In genomic region chr22:25109878-25110595, GRCh38 we compare ENCODE assay signal across 10 cellular contexts.
DNase-seq lines count a peak whose midpoint lies in the region; ATAC-seq, FAIRE-seq and TF ChIP-seq lines count a peak whose summit lies in the region.
"Had no signal": no experiment of that assay in that cellular context is flagged by ENCODE, and none has a peak within 500 bp of the region (broad histone marks: within the 10 kb centered on the region; RNA-seq: fewer than 3 reads in every experiment).

No MANE protein-coding gene starts in this region.

- peak overlapping the region; percentile 90 for H2BK12ac ChIP-seq in H1 (ENCODE audit: low read depth, low read length)

- H4K20me1 ChIP-seq in H1 (replicated peaks in 1 of 2; ENCODE audit: control insufficient read depth in 1 of 2, insufficient read depth in 2 of 2, low read length in 2 of 2) (no peaks in the 10 kb centered on the region), OCI-LY7 (ENCODE audit: insufficient read depth, low read length) (no peaks in the 10 kb centered on the region)

- H4K91ac ChIP-seq in H1 (replicated peaks; ENCODE audit: insufficient read length, low read length): no peak overlapping the region

- H3K27ac ChIP-seq in CD4-positive, alpha-beta memory T cell (ENCODE audit: low read depth, low read length): no peak overlapping the region
- H3K27ac ChIP-seq in H1 (ENCODE audit: low read depth, low read length) (peak overlapping the region; percentile 73; the same call in 1 of the 2 replicates), OCI-LY7 (ENCODE audit: low read depth, low read length, poor library complexity, severe bottlenecking) (no peak overlapping the region), Peyer's patch (peak overlapping the region in 1 of 4 donors; percentile 69)
- H3K27ac ChIP-seq: SJSA1 had no signal

- H3K36me3 Mint-ChIP-seq in CD4-positive, alpha-beta memory T cell: no peaks in the 10 kb centered on the region
- no peaks in the 10 kb centered on the region for H3K36me3 Mint-ChIP-seq in neural crest cell (ENCODE audit: low read depth)

- H4K5ac ChIP-seq in H1 (ENCODE audit: insufficient read length, low read depth, low read length): no peak overlapping the region

- no peak overlapping the region for H3K4ac ChIP-seq in H1 (replicated peaks; ENCODE audit: insufficient read length, low read depth, low read length)

- no peak overlapping the region for H3K18ac ChIP-seq in H1 (ENCODE audit: extremely low read depth, low read length)

- H3K4me2 ChIP-seq in H1 (ENCODE audit: insufficient read depth in 1 of 2, low read depth in 2 of 2, low read length in 2 of 2) (peak overlapping the region; percentile 94 to 98), OCI-LY7 (ENCODE audit: low read length) (no peak overlapping the region)

- no peak for TF ChIP-seq RAD21 in H1 (IDR thresholded peaks at IDR 0.05 in 1 of 2, conservative IDR thresholded peaks at IDR 0.05 in 1 of 2; ENCODE audit: low read depth in 2 of 2, low read length in 2 of 2)

- no peaks in the 10 kb centered on the region for H3K27me3 Mint-ChIP-seq in CD4-positive, alpha-beta memory T cell
- peaks cover 3% of the 10 kb centered on the region for H3K27me3 Mint-ChIP-seq in neural crest cell (ENCODE audit: low read depth)

- TF ChIP-seq CTCF in H1 (IDR thresholded peaks at IDR 0.05; ENCODE audit: control extremely low read depth in 1 of 3, insufficient read depth in 1 of 3, low read depth in 1 of 3, low read length in 3 of 3) (no peak), neural crest cell (conservative IDR thresholded peaks at IDR 0.05) (no peak), OCI-LY7 (conservative IDR thresholded peaks at IDR 0.05; ENCODE audit: low read length) (no peak), Peyer's patch (IDR thresholded peaks at IDR 0.05) (no peak)

- peaks cover 6 to 20% (median 13%) of the 10 kb centered on the region in 4 donors for H3K4me1 Mint-ChIP-seq in CD4-positive, alpha-beta memory T cell
- H3K4me1 Mint-ChIP-seq in neural crest cell: peaks cover 40% of the 10 kb centered on the region

- H3K4me3 ChIP-seq in CD4-positive, alpha-beta memory T cell (ENCODE audit: low read length in 2 of 2): no peak overlapping the region
- H3K4me3 ChIP-seq in H1 (ENCODE audit: extremely low read depth in 1 of 4, insufficient read depth in 2 of 4, low read depth in 3 of 4, low read length in 4 of 4) (peak overlapping the region in 2 of 4 experiments; percentile 62 to 69; a peak in 2 of 8 replicates), OCI-LY7 (ENCODE audit: low read depth, low read length, poor library complexity, severe bottlenecking) (no peak overlapping the region), Peyer's patch (no peak overlapping the region)

- H3K56ac ChIP-seq in H1 (replicated peaks; ENCODE audit: insufficient read length, low read depth, low read length): no peak overlapping the region

- FAIRE-seq in H1 (lab: Jason Lieb, UNC): no peak
- FAIRE-seq: D721Med had no signal

- TF ChIP-seq POLR2A in H1 (IDR thresholded peaks at IDR 0.05; ENCODE audit: control extremely low read depth in 1 of 2, low read depth in 2 of 2, low read length in 2 of 2) (no peak), Peyer's patch (IDR thresholded peaks at IDR 0.05) (no peak)

- no peak overlapping the region for H2AFZ ChIP-seq in H1 (ENCODE audit: low read length)
- H2AFZ ChIP-seq in OCI-LY7 (ENCODE audit: low read length): no peak overlapping the region

- peaks cover 7% of the 10 kb centered on the region for H3K23me2 ChIP-seq in H1 (ENCODE audit: low read depth, low read length)

- H3K36me3 ChIP-seq in CD4-positive, alpha-beta memory T cell (ENCODE audit: insufficient read depth, low read length): no peaks in the 10 kb centered on the region
- H3K36me3 ChIP-seq in H1 (ENCODE audit: control insufficient read depth in 2 of 4, insufficient read depth in 4 of 4, low read length in 3 of 4) (no peaks in the 10 kb centered on the region; a peak in 1 of 8 replicates), OCI-LY7 (ENCODE audit: insufficient read depth, low read length) (no peaks in the 10 kb centered on the region), Peyer's patch (no peaks in the 10 kb centered on the region)
- H3K36me3 ChIP-seq: SJSA1 had no signal

- TF ChIP-seq EP300 in H1 (IDR thresholded peaks at IDR 0.05; ENCODE audit: borderline replicate concordance in 1 of 2, low read depth in 2 of 2, low read length in 2 of 2): no peak

- BruUV-seq in OCI-LY7 (replicated peaks; lab: Mats Ljungman, UMichigan): no TSS peak

- no peak overlapping the region for H3K23ac ChIP-seq in H1 (ENCODE audit: insufficient read length)

- no peak overlapping the region for H2BK5ac ChIP-seq in H1 (ENCODE audit: low read depth, low read length)

- no peak overlapping the region; a peak in 1 of 7 replicates for H3K9ac ChIP-seq in H1 (replicated peaks in 1 of 4; ENCODE audit: extremely low read depth in 1 of 4, low read depth in 3 of 4, low read length in 3 of 4)

- peaks cover 0 to 4% (median 0%) of the 10 kb centered on the region in 8 donors for H3K9me3 Mint-ChIP-seq in CD4-positive, alpha-beta memory T cell
- no peaks in the 10 kb centered on the region for H3K9me3 Mint-ChIP-seq in neural crest cell

- 88% methylated on average over 6 of the region's 6 CpGs; no CpG with 5 or more reads in 1 of the 2 experiments for WGBS in H1 (ENCODE audit: extremely low coverage in 1 of 2, insufficient coverage in 1 of 2, insufficient read length in 1 of 2, insufficient replicate concordance in 2 of 2, low coverage in 1 of 2, low lambda C conversion rate in 2 of 2, missing lambda C conversion rate in 1 of 2), 2 experiments

- no peak for DNase-seq in CD4-positive, alpha-beta memory T cell
- DNase-seq in NCI-H774 (lab: John Stamatoyannopoulos, UW): peak; percentile 41
- no peak for DNase-seq in H1 (ENCODE audit: low read depth in 1 of 2, low spot score in 2 of 2)
- DNase-seq in neural crest cell (ENCODE audit: low read depth, low spot score): no peak
- no peak for DNase-seq in OCI-LY7 (ENCODE audit: low spot score)
- no peak for DNase-seq in activated effector memory CD4-positive, alpha-beta T cell treated with Interleukin-2 at 50 U/mL for 16 hours
- DNase-seq in Peyer's patch: no peak

- no peaks in the 10 kb centered on the region for H3K9me3 ChIP-seq in CD4-positive, alpha-beta memory T cell (ENCODE audit: control insufficient read depth in 1 of 2, low read length in 2 of 2)
- no peaks in the 10 kb centered on the region for H3K9me3 ChIP-seq in H1 (ENCODE audit: insufficient read depth in 2 of 2, low read depth in 1 of 2, low read length in 1 of 2)
- no peaks in the 10 kb centered on the region for H3K9me3 ChIP-seq in OCI-LY7 (ENCODE audit: low read length)
- H3K9me3 ChIP-seq in Peyer's patch: no peaks in the 10 kb centered on the region
- H3K9me3 ChIP-seq: SJSA1 had no signal

- no peaks in the 10 kb centered on the region for H3K27me3 ChIP-seq in CD4-positive, alpha-beta memory T cell (ENCODE audit: insufficient read depth, low read length)
- H3K27me3 ChIP-seq in H1 (replicated peaks in 1 of 4; ENCODE audit: control insufficient read depth in 3 of 4, extremely low read depth in 1 of 4, insufficient read depth in 3 of 4, low read length in 3 of 4) (0 out of 7 replicates have a peak, but pooled peaks cover 0 to 2% (median 0%) of the 10 kb centered on the region in 4 experiments), Peyer's patch (no peaks in the 10 kb centered on the region)

- POLR2A ChIA-PET in CD4-positive, alpha-beta memory T cell (lab: Charles Lee; ENCODE audit: partially characterized antibody): interaction anchor here (1.0 to 3.7 kb wide), 4 partner anchors 33 to 48 kb away, joined by 3 to 24 read pairs (median 7); no protein-coding TSS in a partner anchor
- POLR2A ChIA-PET in H1 (lab: Charles Lee; ENCODE audit: partially characterized antibody) (interaction anchor here (0.7 to 1.6 kb wide), 5 partner anchors 11 to 44 kb away, joined by 3 to 5 read pairs (median 4); no protein-coding TSS in a partner anchor), OCI-LY7 (lab: Charles Lee) (no interaction called here)

- no peak overlapping the region for H3K14ac ChIP-seq in H1 (ENCODE audit: insufficient read length)

- no peak for ATAC-seq in HG02885 (IDR thresholded peaks at IDR 0.05; ENCODE audit: poor library complexity, unreplicated experiment)

- peak overlapping the region; percentile 25 to 92 (median 87) for H3K4me3 Mint-ChIP-seq in CD4-positive, alpha-beta memory T cell
- H3K4me3 Mint-ChIP-seq in neural crest cell: peak overlapping the region; percentile 64

- H3K79me2 ChIP-seq in H1 (ENCODE audit: control insufficient read depth in 1 of 2, insufficient read depth in 2 of 2, low read length in 2 of 2): no peaks in the 10 kb centered on the region
- no peaks in the 10 kb centered on the region for H3K79me2 ChIP-seq in OCI-LY7 (ENCODE audit: insufficient read depth, low read depth, low read length)

- peaks cover 7% of the 10 kb centered on the region for H3K4me1 ChIP-seq in CD4-positive, alpha-beta memory T cell (ENCODE audit: insufficient read depth, low read length)
- H3K4me1 ChIP-seq in H1 (replicated peaks in 1 of 4; ENCODE audit: control insufficient read depth in 3 of 4, insufficient read depth in 4 of 4, low read length in 3 of 4): peaks cover 0 to 19% (median 9%) of the 10 kb centered on the region in 4 experiments; a peak in 6 of 7 replicates
- H3K4me1 ChIP-seq in OCI-LY7 (ENCODE audit: insufficient read depth, low read length, poor library complexity, severe bottlenecking): no peaks in the 10 kb centered on the region
- peaks cover 0 to 27% (median 3%) of the 10 kb centered on the region in 4 donors for H3K4me1 ChIP-seq in Peyer's patch

- CTCF ChIA-PET in CD4-positive, alpha-beta memory T cell (lab: Charles Lee; ENCODE audit: partially characterized antibody): interaction anchor here (0.6 to 3.4 kb wide), 9 partner anchors 10 to 62 kb away, joined by 3 to 27 read pairs (median 9); no protein-coding TSS in a partner anchor
- CTCF ChIA-PET in H1 (lab: Charles Lee; ENCODE audit: partially characterized antibody) (interaction anchor here (0.7 to 5.2 kb wide), 23 partner anchors 9 to 307 kb away, joined by 3 to 32 read pairs (median 6); no protein-coding TSS in a partner anchor), OCI-LY7 (lab: Charles Lee; ENCODE audit: unreplicated experiment) (interaction anchor here (0.5 kb wide), 1 partner anchor 53 kb away, joined by 3 read pairs; no protein-coding TSS in a partner anchor)

- no peak overlapping the region for H2BK20ac ChIP-seq in H1 (ENCODE audit: low read length)

- no peak overlapping the region for H2AK5ac ChIP-seq in H1 (ENCODE audit: low read depth, low read length)

- no peaks in the 10 kb centered on the region; the same call in 1 of the 2 replicates for H3K79me1 ChIP-seq in H1 (ENCODE audit: low read depth, low read length)

- no peaks in the 10 kb centered on the region for H3K9me2 ChIP-seq in OCI-LY7 (ENCODE audit: insufficient read depth, low read length)

- no peak overlapping the region for H2BK120ac ChIP-seq in H1 (replicated peaks; ENCODE audit: low read depth, low read length)

- H2BK15ac ChIP-seq in H1 (ENCODE audit: low read length): no peak overlapping the region

- intact Hi-C loops in CD4-positive, alpha-beta memory T cell (cut with micrococcal nuclease): loop anchor here (2.0 kb wide), 1 partner anchor 41 kb away; no protein-coding TSS in a partner anchor
- intact Hi-C loops in OCI-LY7 (cut with micrococcal nuclease; ENCODE audit: unreplicated experiment): no loop called here

- no peak overlapping the region for H4K8ac ChIP-seq in H1 (ENCODE audit: extremely low read depth, insufficient read depth, low read length)

- peak overlapping the region in 3 of 7 donors; percentile 4 to 75 (median 32) for H3K27ac Mint-ChIP-seq in CD4-positive, alpha-beta memory T cell
- H3K27ac Mint-ChIP-seq in neural crest cell (ENCODE audit: unreplicated experiment): no peak overlapping the region
